ENCODE assay signal across 1 cellular context in the genomic region with DNA sequence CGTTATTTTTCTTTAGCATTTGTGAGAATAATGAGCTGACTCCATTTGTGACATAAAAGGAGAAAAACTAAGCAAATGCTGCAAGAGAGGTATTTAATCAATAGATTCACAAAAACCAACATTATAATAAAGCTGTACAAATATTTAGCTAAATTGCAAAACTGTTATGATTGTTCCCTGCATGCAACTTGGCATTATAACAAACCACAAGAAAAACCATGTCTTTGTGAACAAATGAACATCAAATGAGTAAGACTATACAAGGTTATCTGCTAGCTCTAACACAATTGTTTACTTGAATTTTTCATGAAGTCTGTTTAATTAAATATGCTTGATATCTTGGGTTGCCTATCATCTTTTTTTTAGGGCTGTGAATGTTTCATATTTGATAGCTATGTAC.
TF ChIP-seq lines count a peak whose summit lies in the region.

No MANE protein-coding gene starts in this region.

TF ChIP-seq in HepG2, 621 proteins besides CTCF, POLR2A, EP300 and RAD21 (continues in another document):
- TF ChIP-seq, protein P1, sequence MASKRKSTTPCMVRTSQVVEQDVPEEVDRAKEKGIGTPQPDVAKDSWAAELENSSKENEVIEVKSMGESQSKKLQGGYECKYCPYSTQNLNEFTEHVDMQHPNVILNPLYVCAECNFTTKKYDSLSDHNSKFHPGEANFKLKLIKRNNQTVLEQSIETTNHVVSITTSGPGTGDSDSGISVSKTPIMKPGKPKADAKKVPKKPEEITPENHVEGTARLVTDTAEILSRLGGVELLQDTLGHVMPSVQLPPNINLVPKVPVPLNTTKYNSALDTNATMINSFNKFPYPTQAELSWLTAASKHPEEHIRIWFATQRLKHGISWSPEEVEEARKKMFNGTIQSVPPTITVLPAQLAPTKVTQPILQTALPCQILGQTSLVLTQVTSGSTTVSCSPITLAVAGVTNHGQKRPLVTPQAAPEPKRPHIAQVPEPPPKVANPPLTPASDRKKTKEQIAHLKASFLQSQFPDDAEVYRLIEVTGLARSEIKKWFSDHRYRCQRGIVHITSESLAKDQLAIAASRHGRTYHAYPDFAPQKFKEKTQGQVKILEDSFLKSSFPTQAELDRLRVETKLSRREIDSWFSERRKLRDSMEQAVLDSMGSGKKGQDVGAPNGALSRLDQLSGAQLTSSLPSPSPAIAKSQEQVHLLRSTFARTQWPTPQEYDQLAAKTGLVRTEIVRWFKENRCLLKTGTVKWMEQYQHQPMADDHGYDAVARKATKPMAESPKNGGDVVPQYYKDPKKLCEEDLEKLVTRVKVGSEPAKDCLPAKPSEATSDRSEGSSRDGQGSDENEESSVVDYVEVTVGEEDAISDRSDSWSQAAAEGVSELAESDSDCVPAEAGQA (IDR thresholded peaks at IDR 0.05; ENCODE audit: low read depth), result no peak
- TF ChIP-seq, protein P1 (CRISPR knock-in tag; IDR thresholded peaks at IDR 0.05; ENCODE audit: borderline replicate concordance), result no peak
- TF ChIP-seq REPIN1 (CRISPR knock-in tag; IDR thresholded peaks at IDR 0.05; ENCODE audit: borderline replicate concordance, low read depth) (no peak), SOX13 (IDR thresholded peaks at IDR 0.05) (no peak), SOX13 (CRISPR knock-in tag; conservative IDR thresholded peaks at IDR 0.05 in 1 of 2, IDR thresholded peaks at IDR 0.05 in 1 of 2) (peak in 1 of 2 experiments; percentile 63; a peak in 1 of 4 replicates), ZNF337 (CRISPR knock-in tag; IDR thresholded peaks at IDR 0.05; ENCODE audit: borderline replicate concordance, low read depth) (no peak), HNRNPH1 (optimal IDR thresholded peaks at IDR 0.05; ENCODE audit: low read depth, low read length) (no peak), TCF7 (IDR thresholded peaks at IDR 0.05; ENCODE audit: low read depth) (peak; percentile 28; the same call in 1 of the 2 replicates), SMARCE1 (IDR thresholded peaks at IDR 0.05; ENCODE audit: borderline replicate concordance) (no peak), ZNF230 (CRISPR knock-in tag; IDR thresholded peaks at IDR 0.05) (no peak), SALL2 (CRISPR knock-in tag; IDR thresholded peaks at IDR 0.05) (no peak), SOX5 (CRISPR knock-in tag; IDR thresholded peaks at IDR 0.05; ENCODE audit: borderline replicate concordance) (no peak), RFXANK (CRISPR knock-in tag; IDR thresholded peaks at IDR 0.05) (no peak), SMAD1 (CRISPR knock-in tag; IDR thresholded peaks at IDR 0.05; ENCODE audit: borderline replicate concordance, low read depth) (no peak), SSRP1 (CRISPR knock-in tag; IDR thresholded peaks at IDR 0.05) (no peak), FLYWCH1 (CRISPR knock-in tag; IDR thresholded peaks at IDR 0.05) (no peak), DNMT1 (CRISPR knock-in tag; IDR thresholded peaks at IDR 0.05) (no peak), CBFB (CRISPR knock-in tag; IDR thresholded peaks at IDR 0.05) (no peak), ZFP36L1 (CRISPR knock-in tag; IDR thresholded peaks at IDR 0.05) (no peak), NONO (IDR thresholded peaks at IDR 0.05) (no peak), NONO (CRISPR knock-in tag; conservative IDR thresholded peaks at IDR 0.05) (no peak), RXRB (CRISPR knock-in tag; IDR thresholded peaks at IDR 0.05; ENCODE audit: borderline replicate concordance) (no peak), CENPT (CRISPR knock-in tag; IDR thresholded peaks at IDR 0.05; ENCODE audit: low read depth) (no peak), ZNF292 (CRISPR knock-in tag; IDR thresholded peaks at IDR 0.05; ENCODE audit: borderline replicate concordance, low read depth) (no peak), FOXA3 (CRISPR knock-in tag; IDR thresholded peaks at IDR 0.05) (no peak), BCL6 (CRISPR knock-in tag; IDR thresholded peaks at IDR 0.05) (0 out of 2 replicates have a peak, but pooled peaks have one; percentile 9), SOX6 (IDR thresholded peaks at IDR 0.05) (no peak), SOX6 (CRISPR knock-in tag; IDR thresholded peaks at IDR 0.05) (peak; percentile 16; the same call in 1 of the 2 replicates), ZNF546 (CRISPR knock-in tag; conservative IDR thresholded peaks at IDR 0.05) (no peak), ZC3H4 (CRISPR knock-in tag; IDR thresholded peaks at IDR 0.05; ENCODE audit: borderline replicate concordance) (no peak), CAMTA2 (CRISPR knock-in tag; IDR thresholded peaks at IDR 0.05; ENCODE audit: borderline replicate concordance) (no peak), GABPA (IDR thresholded peaks at IDR 0.05; ENCODE audit: low read depth, low read length) (no peak), GABPA (CRISPR knock-in tag; IDR thresholded peaks at IDR 0.05; ENCODE audit: low read depth) (no peak)
- TF ChIP-seq, protein P2, sequence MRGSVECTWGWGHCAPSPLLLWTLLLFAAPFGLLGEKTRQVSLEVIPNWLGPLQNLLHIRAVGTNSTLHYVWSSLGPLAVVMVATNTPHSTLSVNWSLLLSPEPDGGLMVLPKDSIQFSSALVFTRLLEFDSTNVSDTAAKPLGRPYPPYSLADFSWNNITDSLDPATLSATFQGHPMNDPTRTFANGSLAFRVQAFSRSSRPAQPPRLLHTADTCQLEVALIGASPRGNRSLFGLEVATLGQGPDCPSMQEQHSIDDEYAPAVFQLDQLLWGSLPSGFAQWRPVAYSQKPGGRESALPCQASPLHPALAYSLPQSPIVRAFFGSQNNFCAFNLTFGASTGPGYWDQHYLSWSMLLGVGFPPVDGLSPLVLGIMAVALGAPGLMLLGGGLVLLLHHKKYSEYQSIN (CRISPR knock-in tag; IDR thresholded peaks at IDR 0.05; ENCODE audit: borderline replicate concordance), result no peak
- TF ChIP-seq, protein P3, sequence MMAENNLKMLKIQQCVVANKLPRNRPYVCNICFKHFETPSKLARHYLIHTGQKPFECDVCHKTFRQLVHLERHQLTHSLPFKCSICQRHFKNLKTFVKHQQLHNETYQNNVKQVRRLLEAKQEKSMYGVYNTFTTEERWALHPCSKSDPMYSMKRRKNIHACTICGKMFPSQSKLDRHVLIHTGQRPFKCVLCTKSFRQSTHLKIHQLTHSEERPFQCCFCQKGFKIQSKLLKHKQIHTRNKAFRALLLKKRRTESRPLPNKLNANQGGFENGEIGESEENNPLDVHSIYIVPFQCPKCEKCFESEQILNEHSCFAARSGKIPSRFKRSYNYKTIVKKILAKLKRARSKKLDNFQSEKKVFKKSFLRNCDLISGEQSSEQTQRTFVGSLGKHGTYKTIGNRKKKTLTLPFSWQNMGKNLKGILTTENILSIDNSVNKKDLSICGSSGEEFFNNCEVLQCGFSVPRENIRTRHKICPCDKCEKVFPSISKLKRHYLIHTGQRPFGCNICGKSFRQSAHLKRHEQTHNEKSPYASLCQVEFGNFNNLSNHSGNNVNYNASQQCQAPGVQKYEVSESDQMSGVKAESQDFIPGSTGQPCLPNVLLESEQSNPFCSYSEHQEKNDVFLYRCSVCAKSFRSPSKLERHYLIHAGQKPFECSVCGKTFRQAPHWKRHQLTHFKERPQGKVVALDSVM (CRISPR knock-in tag; IDR thresholded peaks at IDR 0.05), result no peak
- TF ChIP-seq, protein P4, sequence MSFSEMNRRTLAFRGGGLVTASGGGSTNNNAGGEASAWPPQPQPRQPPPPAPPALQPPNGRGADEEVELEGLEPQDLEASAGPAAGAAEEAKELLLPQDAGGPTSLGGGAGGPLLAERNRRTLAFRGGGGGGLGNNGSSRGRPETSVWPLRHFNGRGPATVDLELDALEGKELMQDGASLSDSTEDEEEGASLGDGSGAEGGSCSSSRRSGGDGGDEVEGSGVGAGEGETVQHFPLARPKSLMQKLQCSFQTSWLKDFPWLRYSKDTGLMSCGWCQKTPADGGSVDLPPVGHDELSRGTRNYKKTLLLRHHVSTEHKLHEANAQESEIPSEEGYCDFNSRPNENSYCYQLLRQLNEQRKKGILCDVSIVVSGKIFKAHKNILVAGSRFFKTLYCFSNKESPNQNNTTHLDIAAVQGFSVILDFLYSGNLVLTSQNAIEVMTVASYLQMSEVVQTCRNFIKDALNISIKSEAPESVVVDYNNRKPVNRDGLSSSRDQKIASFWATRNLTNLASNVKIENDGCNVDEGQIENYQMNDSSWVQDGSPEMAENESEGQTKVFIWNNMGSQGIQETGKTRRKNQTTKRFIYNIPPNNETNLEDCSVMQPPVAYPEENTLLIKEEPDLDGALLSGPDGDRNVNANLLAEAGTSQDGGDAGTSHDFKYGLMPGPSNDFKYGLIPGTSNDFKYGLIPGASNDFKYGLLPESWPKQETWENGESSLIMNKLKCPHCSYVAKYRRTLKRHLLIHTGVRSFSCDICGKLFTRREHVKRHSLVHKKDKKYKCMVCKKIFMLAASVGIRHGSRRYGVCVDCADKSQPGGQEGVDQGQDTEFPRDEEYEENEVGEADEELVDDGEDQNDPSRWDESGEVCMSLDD (CRISPR knock-in tag; IDR thresholded peaks at IDR 0.05; ENCODE audit: borderline replicate concordance), result no peak
- TF ChIP-seq, protein P5, sequence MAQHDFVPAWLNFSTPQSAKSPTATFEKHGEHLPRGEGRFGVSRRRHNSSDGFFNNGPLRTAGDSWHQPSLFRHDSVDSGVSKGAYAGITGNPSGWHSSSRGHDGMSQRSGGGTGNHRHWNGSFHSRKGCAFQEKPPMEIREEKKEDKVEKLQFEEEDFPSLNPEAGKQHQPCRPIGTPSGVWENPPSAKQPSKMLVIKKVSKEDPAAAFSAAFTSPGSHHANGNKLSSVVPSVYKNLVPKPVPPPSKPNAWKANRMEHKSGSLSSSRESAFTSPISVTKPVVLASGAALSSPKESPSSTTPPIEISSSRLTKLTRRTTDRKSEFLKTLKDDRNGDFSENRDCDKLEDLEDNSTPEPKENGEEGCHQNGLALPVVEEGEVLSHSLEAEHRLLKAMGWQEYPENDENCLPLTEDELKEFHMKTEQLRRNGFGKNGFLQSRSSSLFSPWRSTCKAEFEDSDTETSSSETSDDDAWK (CRISPR knock-in tag; IDR thresholded peaks at IDR 0.05), result no peak
- TF ChIP-seq, protein P6, sequence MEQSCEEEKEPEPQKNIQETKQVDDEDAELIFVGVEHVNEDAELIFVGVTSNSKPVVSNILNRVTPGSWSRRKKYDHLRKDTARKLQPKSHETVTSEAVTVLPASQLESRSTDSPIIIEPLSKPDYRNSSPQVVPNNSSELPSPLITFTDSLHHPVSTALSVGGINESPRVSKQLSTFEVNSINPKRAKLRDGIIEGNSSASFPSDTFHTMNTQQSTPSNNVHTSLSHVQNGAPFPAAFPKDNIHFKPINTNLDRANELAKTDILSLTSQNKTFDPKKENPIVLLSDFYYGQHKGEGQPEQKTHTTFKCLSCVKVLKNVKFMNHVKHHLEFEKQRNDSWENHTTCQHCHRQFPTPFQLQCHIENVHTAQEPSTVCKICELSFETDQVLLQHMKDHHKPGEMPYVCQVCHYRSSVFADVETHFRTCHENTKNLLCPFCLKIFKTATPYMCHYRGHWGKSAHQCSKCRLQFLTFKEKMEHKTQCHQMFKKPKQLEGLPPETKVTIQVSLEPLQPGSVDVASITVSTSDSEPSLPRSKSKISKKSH (CRISPR knock-in tag; IDR thresholded peaks at IDR 0.05; ENCODE audit: borderline replicate concordance), result no peak
- TF ChIP-seq, protein P7, sequence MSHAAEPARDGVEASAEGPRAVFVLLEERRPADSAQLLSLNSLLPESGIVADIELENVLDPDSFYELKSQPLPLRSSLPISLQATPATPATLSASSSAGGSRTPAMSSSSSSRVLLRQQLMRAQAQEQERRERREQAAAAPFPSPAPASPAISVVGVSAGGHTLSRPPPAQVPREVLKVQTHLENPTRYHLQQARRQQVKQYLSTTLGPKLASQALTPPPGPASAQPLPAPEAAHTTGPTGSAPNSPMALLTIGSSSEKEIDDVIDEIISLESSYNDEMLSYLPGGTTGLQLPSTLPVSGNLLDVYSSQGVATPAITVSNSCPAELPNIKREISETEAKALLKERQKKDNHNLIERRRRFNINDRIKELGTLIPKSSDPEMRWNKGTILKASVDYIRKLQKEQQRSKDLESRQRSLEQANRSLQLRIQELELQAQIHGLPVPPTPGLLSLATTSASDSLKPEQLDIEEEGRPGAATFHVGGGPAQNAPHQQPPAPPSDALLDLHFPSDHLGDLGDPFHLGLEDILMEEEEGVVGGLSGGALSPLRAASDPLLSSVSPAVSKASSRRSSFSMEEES (CRISPR knock-in tag; IDR thresholded peaks at IDR 0.05), result no peak
- TF ChIP-seq, protein P8, sequence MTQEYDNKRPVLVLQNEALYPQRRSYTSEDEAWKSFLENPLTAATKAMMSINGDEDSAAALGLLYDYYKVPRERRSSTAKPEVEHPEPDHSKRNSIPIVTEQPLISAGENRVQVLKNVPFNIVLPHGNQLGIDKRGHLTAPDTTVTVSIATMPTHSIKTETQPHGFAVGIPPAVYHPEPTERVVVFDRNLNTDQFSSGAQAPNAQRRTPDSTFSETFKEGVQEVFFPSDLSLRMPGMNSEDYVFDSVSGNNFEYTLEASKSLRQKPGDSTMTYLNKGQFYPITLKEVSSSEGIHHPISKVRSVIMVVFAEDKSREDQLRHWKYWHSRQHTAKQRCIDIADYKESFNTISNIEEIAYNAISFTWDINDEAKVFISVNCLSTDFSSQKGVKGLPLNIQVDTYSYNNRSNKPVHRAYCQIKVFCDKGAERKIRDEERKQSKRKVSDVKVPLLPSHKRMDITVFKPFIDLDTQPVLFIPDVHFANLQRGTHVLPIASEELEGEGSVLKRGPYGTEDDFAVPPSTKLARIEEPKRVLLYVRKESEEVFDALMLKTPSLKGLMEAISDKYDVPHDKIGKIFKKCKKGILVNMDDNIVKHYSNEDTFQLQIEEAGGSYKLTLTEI (CRISPR knock-in tag; conservative IDR thresholded peaks at IDR 0.05), result no peak
